Comparison of ENCODE assay signal across 20 cellular contexts in genomic region chr12:107178776-107179175, GRCh38.
"Had no signal": no experiment of that assay in that cellular context is flagged by ENCODE, and none has a peak within 500 bp of the region (broad histone marks: within the 10 kb centered on the region; RNA-seq: fewer than 3 reads in every experiment).

No MANE protein-coding gene starts in this region.

- ATAC-seq: body of pancreas, gastrocnemius medialis, heart left ventricle, psoas muscle, right cardiac atrium had no signal

- H3K4me3 ChIP-seq: body of pancreas, coronary artery, gastrocnemius medialis, heart left ventricle, left ventricle myocardium inferior, ovary, psoas muscle, SK-N-MC, suprapubic skin, vagina had no signal

- H3K4me3 Mint-ChIP-seq: stimulated activated naive CD8-positive, alpha-beta T cell treated with anti-CD3 and anti-CD28 coated beads, Interleukin-15, Interleukin-2, amounts not matched to agents 100 ng/mL and 50 ng/mL, for 24 hours had no signal

- H3K36me3 ChIP-seq: gastrocnemius medialis, heart left ventricle, left ventricle myocardium inferior, ovary, suprapubic skin, vagina had no signal

- H3K9me3 Mint-ChIP-seq: activated naive CD4-positive, alpha-beta T cell treated with anti-CD3 and anti-CD28 coated beads, Interleukin-2, amount 50 U/mL, for 72 hours; stimulated activated naive CD8-positive, alpha-beta T cell treated with anti-CD3 and anti-CD28 coated beads, Interleukin-15, Interleukin-2, amounts not matched to agents 100 ng/mL and 50 ng/mL, for 24 hours had no signal

- H3K27me3 Mint-ChIP-seq: stimulated activated naive CD8-positive, alpha-beta T cell treated with anti-CD3 and anti-CD28 coated beads, Interleukin-15, Interleukin-2, amounts not matched to agents 100 ng/mL and 50 ng/mL, for 24 hours had no signal

- H3K36me3 Mint-ChIP-seq: activated naive CD4-positive, alpha-beta T cell treated with anti-CD3 and anti-CD28 coated beads, Interleukin-2, amount 50 U/mL, for 72 hours had no signal

- H3K27ac Mint-ChIP-seq: activated naive CD4-positive, alpha-beta T cell treated with anti-CD3 and anti-CD28 coated beads, Interleukin-2, amount 50 U/mL, for 72 hours had no signal

- DNase-seq: activated CD4-positive, alpha-beta T cell treated with anti-CD3 and anti-CD28 coated beads, Interleukin-2, amount 50 U/mL, for 1 hour; activated CD4-positive, CD25-positive, alpha-beta regulatory T cell; activated effector memory CD4-positive, alpha-beta T cell treated with Interleukin-2 at 50 U/mL for 16 hours; activated T-cell treated with anti-CD3 and anti-CD28 coated beads, Interleukin-2, amount 50 U/mL, for 1 hour; body of pancreas; gastrocnemius medialis; heart left ventricle; kidney glomerular epithelial cell; left ventricle myocardium inferior; ovary; psoas muscle; right cardiac atrium; stimulated activated CD4-positive, alpha-beta T cell treated with anti-CD3 and anti-CD28 coated beads, Interleukin-2, amount 100 ng/mL, for 24 hours; trophoblast cell had no signal

- H3K27me3 ChIP-seq: body of pancreas, gastrocnemius medialis, ovary, vagina had no signal

- H3K27ac ChIP-seq: body of pancreas, coronary artery, gastrocnemius medialis, heart left ventricle, left ventricle myocardium inferior, ovary, psoas muscle, SK-N-MC, suprapubic skin, vagina had no signal

- H3K4me1 ChIP-seq: body of pancreas, gastrocnemius medialis, heart left ventricle, left ventricle myocardium inferior, psoas muscle, suprapubic skin, vagina had no signal

- H3K9me3 ChIP-seq: body of pancreas, gastrocnemius medialis, heart left ventricle, left ventricle myocardium inferior, ovary, psoas muscle, suprapubic skin, vagina had no signal
